ENCODE assay signal across 8 cellular contexts in genomic region chr17:41666336-41666680, GRCh38. TPM values are rescaled to one million over a fixed set of nuclear protein-coding genes. Genes with fewer than 3 reads are reported as not detected.
DNase-seq lines count a peak whose midpoint lies in the region; ATAC-seq and TF ChIP-seq lines count a peak whose summit lies in the region.

No MANE protein-coding gene starts in this region.

- TF ChIP-seq CTCF in esophagus muscularis mucosa (IDR thresholded peaks at IDR 0.05) (no peak), tibial nerve (IDR thresholded peaks at IDR 0.05) (no peak)

- no peak for TF ChIP-seq EP300 in esophagus muscularis mucosa (IDR thresholded peaks at IDR 0.05)
- no peak for TF ChIP-seq EP300 in tibial nerve (IDR thresholded peaks at IDR 0.05)

- ATAC-seq in GM19023 (IDR thresholded peaks at IDR 0.05; ENCODE audit: unreplicated experiment) = peak; percentile 22
- peak; percentile 28 for ATAC-seq in HG03066 (IDR thresholded peaks at IDR 0.05; ENCODE audit: low read depth, unreplicated experiment)
- ATAC-seq in GM18873 (IDR thresholded peaks at IDR 0.05; ENCODE audit: low FRiP score, unreplicated experiment) = no peak

- no peaks in the 10 kb centered on the region for H3K9me3 ChIP-seq in esophagus muscularis mucosa
- H3K9me3 ChIP-seq in neuron (ENCODE audit: low read length) = no peaks in the 10 kb centered on the region
- no peaks in the 10 kb centered on the region for H3K9me3 ChIP-seq in tibial nerve

- 0% methylated on average over 9 of the region's 14 CpGs for WGBS in esophagus muscularis mucosa
- WGBS in tibial nerve, 2 donors = 1 to 3% methylated on average over 14 of the region's 14 CpGs

- peak overlapping the region; percentile 81 to 91 (median 86) for H3K27ac ChIP-seq in esophagus muscularis mucosa (replicated peaks in 1 of 4)
- peak overlapping the region; percentile 76 to 92 (median 84) for H3K27ac ChIP-seq in tibial nerve

- intact Hi-C loops in esophagus muscularis mucosa (cut with DNase I) = loop anchor here (5.0 kb wide), 1 partner anchor 809 kb away; no protein-coding TSS in a partner anchor

- TF ChIP-seq POLR2A in esophagus muscularis mucosa (IDR thresholded peaks at IDR 0.05; ENCODE audit: low read depth) (no peak), tibial nerve (IDR thresholded peaks at IDR 0.05) (no peak)

- peaks cover 21 to 37% (median 27%) of the 10 kb centered on the region in 4 donors for H3K4me1 ChIP-seq in esophagus muscularis mucosa
- peaks cover 15% of the 10 kb centered on the region for H3K4me1 ChIP-seq in neuron (ENCODE audit: insufficient read depth, low read length)
- peaks cover 0 to 39% (median 5%) of the 10 kb centered on the region in 4 donors for H3K4me1 ChIP-seq in tibial nerve

- no peaks in the 10 kb centered on the region for H3K27me3 ChIP-seq in esophagus muscularis mucosa
- peaks cover 5% of the 10 kb centered on the region for H3K27me3 ChIP-seq in neuron (ENCODE audit: insufficient read depth, low read length)
- no peaks in the 10 kb centered on the region for H3K27me3 ChIP-seq in tibial nerve

- H3K36me3 ChIP-seq in esophagus muscularis mucosa (no peaks in the 10 kb centered on the region), neuron (ENCODE audit: insufficient read depth, low read length) (no peaks in the 10 kb centered on the region), tibial nerve (no peaks in the 10 kb centered on the region)

- DNase-seq in NCI-H345 treated with DMSO at 0.1 percent for 48 hours (lab: John Stamatoyannopoulos, UW; ENCODE audit: unreplicated experiment) (peak; percentile 62), esophagus muscularis mucosa (ENCODE audit: extremely low spot score) (no peak), tibial nerve (ENCODE audit: low spot score in 2 of 2) (no peak)
- peak; percentile 83 for DNase-seq in activated CD8-positive, alpha-beta memory T cell treated with anti-CD3 and anti-CD28 coated beads, Interleukin-2, amount 50 U/mL, for 48 hours

- H2AFZ ChIP-seq in neuron (ENCODE audit: low read depth, low read length) = peak overlapping the region; percentile 89

- peak overlapping the region; percentile 53 to 65 (median 58) for H3K4me3 ChIP-seq in esophagus muscularis mucosa
- H3K4me3 ChIP-seq in neuron (ENCODE audit: low read length) = peak overlapping the region; percentile 48
- peak overlapping the region; percentile 33 to 56 (median 48) for H3K4me3 ChIP-seq in tibial nerve

RNA-seq across cellular contexts. Expression of gene EIF1, which starts 22.4 kb away (rescaled TPM):
- 100 to 1,000 TPM; 158 to 426 (median 207) TPM for total RNA-seq in esophagus muscularis mucosa
- total RNA-seq in tibial nerve = 100 to 1,000 TPM; 172 to 458 (median 243) TPM

RNA-seq across cellular contexts. Expression of gene KRT17, which starts 41.9 kb away (rescaled TPM):
- total RNA-seq in esophagus muscularis mucosa (1 to 10 TPM in 2 of 4 donors, under 1 TPM in 1, not detected in 1; 0.58 to 5.6 (median 1.2) TPM), tibial nerve (1 to 10 TPM in 1 of 4 donors, not detected in 3; 1.5 TPM)

RNA-seq across cellular contexts. Expression of gene GAST, which starts 45.8 kb away (rescaled TPM):
- not detected for total RNA-seq in esophagus muscularis mucosa
- total RNA-seq in tibial nerve = not detected

RNA-seq across cellular contexts. Expression of gene KRT16, which starts 53.7 kb away (rescaled TPM):
- total RNA-seq in esophagus muscularis mucosa (1 to 10 TPM in 1 of 4 donors, not detected in 3; 1.7 TPM), tibial nerve (10 to 100 TPM in 1 of 4 donors, 1 to 10 TPM in 2, not detected in 1; 2.4 to 12.6 (median 6.6) TPM)

Comparison
In these comparisons a context has a peak if more than half of its experiments do, and no peak if none do; other contexts are left out.
1. DNase-seq: peak in NCI-H345 treated with DMSO at 0.1 percent for 48 hours (single experiment) and activated CD8-positive, alpha-beta memory T cell treated with anti-CD3 and anti-CD28 coated beads, Interleukin-2, amount 50 U/mL, for 48 hours (single experiment); none in esophagus muscularis mucosa (single experiment) and tibial nerve (0 of 2).
2. Peak in every context shown above with its lines, with median percentiles within 50 percentile points of each other: H3K4me3 ChIP-seq.